ENCODE assay signal across 33 cellular contexts in the genomic region with DNA sequence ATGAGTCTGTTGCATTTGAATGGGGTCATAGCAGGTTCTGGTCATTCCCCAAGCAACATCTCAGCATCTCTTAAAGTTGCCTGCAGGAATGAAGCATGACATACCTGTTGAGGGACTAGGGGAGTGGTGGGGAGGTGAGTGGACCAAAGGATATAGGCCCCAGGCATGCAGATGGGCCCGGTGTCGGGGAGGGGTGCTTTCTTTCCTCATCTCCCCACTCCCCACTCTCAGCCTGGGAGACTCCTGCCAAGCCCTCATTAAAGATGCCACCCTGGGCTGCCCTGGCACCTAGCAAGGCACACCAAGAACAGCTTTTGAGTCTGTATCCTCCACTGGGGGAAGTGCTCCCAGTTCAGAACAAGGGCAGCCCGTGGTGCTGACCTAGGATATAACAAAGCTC. TPM values are rescaled to one million over a fixed set of nuclear protein-coding genes. Genes with fewer than 3 reads are reported as not detected.
"Had no signal": no experiment of that assay in that cellular context is flagged by ENCODE, and none has a peak within 500 bp of the region (broad histone marks: within the 10 kb centered on the region; RNA-seq: fewer than 3 reads in every experiment).

No MANE protein-coding gene starts in this region.

- H3K36me3 ChIP-seq: colonic mucosa, sigmoid colon had no signal

- H3K27me3 Mint-ChIP-seq: effector memory CD8-positive, alpha-beta T cell; progenitor cell of endocrine pancreas had no signal

- H3K79me2 ChIP-seq: hepatocyte had no signal

- H3K27ac Mint-ChIP-seq: progenitor cell of endocrine pancreas had no signal

- FAIRE-seq: endothelial cell of umbilical vein, frontal cortex, TTC549 had no signal

- H2AFZ ChIP-seq: hepatocyte had no signal

- H3K4me3 Mint-ChIP-seq: effector memory CD8-positive, alpha-beta T cell; immature natural killer cell; neural crest cell had no signal

- H3K9me3 Mint-ChIP-seq: activated naive CD4-positive, alpha-beta T cell treated with anti-CD3 and anti-CD28 coated beads, Interleukin-2, amount 50 U/mL, for 72 hours; effector memory CD8-positive, alpha-beta T cell; immature natural killer cell; neural crest cell had no signal

- ATAC-seq: activated naive CD4-positive, alpha-beta T cell treated with anti-CD3 and anti-CD28 coated beads, Interleukin-2, amount 50 U/mL, for 72 hours; effector memory CD8-positive, alpha-beta T cell; esophagus mucosa had no signal

- H3K27ac ChIP-seq: ascending aorta, brain microvascular endothelial cell, colonic mucosa, hepatocyte, sigmoid colon, testis, vagina, WERI-Rb-1 had no signal

- H3K4me2 ChIP-seq: hepatocyte, smooth muscle cell had no signal

- H3K9me3 ChIP-seq: ascending aorta, colonic mucosa, sigmoid colon, testis, vagina had no signal

- H3K4me1 ChIP-seq: colonic mucosa, vagina had no signal

- H3K4me1 Mint-ChIP-seq: immature natural killer cell, neural crest cell had no signal

- H3K27me3 ChIP-seq: ascending aorta, brain microvascular endothelial cell, colonic mucosa, dorsolateral prefrontal cortex, hepatocyte, sigmoid colon, testis, vagina had no signal

- H3K4me3 ChIP-seq: ascending aorta, colonic mucosa, dorsolateral prefrontal cortex, hepatocyte, sigmoid colon, smooth muscle cell, testis, vagina had no signal

- DNase-seq: activated CD4-positive, alpha-beta T cell treated with anti-CD3 and anti-CD28 coated beads for 1 hour; activated CD4-positive, alpha-beta T cell treated with anti-CD3 and anti-CD28 coated beads, Interleukin-2, amount 50 U/mL, for 4 hours; activated T-cell treated with anti-CD3 and anti-CD28 coated beads for 4 hours; brain microvascular endothelial cell; caudate nucleus; colonic mucosa; dorsolateral prefrontal cortex; effector memory CD8-positive, alpha-beta T cell; glutamatergic neuron; immature natural killer cell; kidney glomerular epithelial cell; mesenchymal stem cell; retina; sigmoid colon; stimulated activated CD4-positive, alpha-beta T cell treated with anti-CD3 and anti-CD28 coated beads, Interleukin-2, amount 100 ng/mL, for 48 hours; stimulated activated CD8-positive, alpha-beta memory T cell treated with anti-CD3 and anti-CD28 coated beads, Interleukin-4, amount 100 ng/mL, for 48 hours; stimulated activated naive CD4-positive, alpha-beta T cell; T-helper 1 cell; testis; trophoblast cell; WERI-Rb-1 had no signal

RNA-seq across cellular contexts. Expression of gene GRIP2, which starts 54.2 kb away (rescaled TPM):
- total RNA-seq: activated naive CD4-positive, alpha-beta T cell treated with anti-CD3 and anti-CD28 coated beads, Interleukin-2, amount 50 U/mL, for 72 hours; endothelial cell of umbilical vein; mononuclear cell had no signal
- polyA plus RNA-seq: endothelial cell of umbilical vein, immature natural killer cell had no signal
